ENCODE assay signal across 17 cellular contexts in genomic region chr21:25465263-25465662, GRCh38.
"Had no signal": no experiment of that assay in that cellular context is flagged by ENCODE, and none has a peak within 500 bp of the region (broad histone marks: within the 10 kb centered on the region; RNA-seq: fewer than 3 reads in every experiment).

No MANE protein-coding gene starts in this region.

- H3K4me1 Mint-ChIP-seq: nephron had no signal

- H3K4me3 Mint-ChIP-seq: activated naive CD4-positive, alpha-beta T cell treated with anti-CD3 and anti-CD28 coated beads for 36 hours; nephron; T-helper 1 cell treated with Interleukin-12 subunit alpha and Interleukin-12 subunit beta and Interleukin-4 antibody, amounts not matched to agents 30 μg/mL and 1 μg/mL, for 36 hours had no signal

- FAIRE-seq: kidney, small intestine, urothelium cell line had no signal

- H3K9me3 Mint-ChIP-seq: nephron had no signal

- H3K27ac Mint-ChIP-seq: nephron had no signal

- DNase-seq: activated CD4-positive, alpha-beta T cell treated with anti-CD3 and anti-CD28 coated beads for 4 hours; activated naive CD4-positive, alpha-beta T cell treated with anti-CD3 and anti-CD28 coated beads for 36 hours; amniotic stem cell; effector CD4-positive, alpha-beta T cell; heart left ventricle; kidney; right lobe of liver; small intestine; stimulated activated CD4-positive, alpha-beta T cell treated with anti-CD3 and anti-CD28 coated beads, Interleukin-15, amount 100 ng/mL, for 24 hours; stimulated activated CD4-positive, alpha-beta T cell treated with anti-CD3 and anti-CD28 coated beads, Interleukin-2, amount 100 ng/mL, for 48 hours; tibial artery; WERI-Rb-1 had no signal

- ATAC-seq: gastroesophageal sphincter, heart left ventricle, left lobe of liver, right lobe of liver had no signal
